ENCODE assay signal across 1 cellular context in the genomic region with DNA sequence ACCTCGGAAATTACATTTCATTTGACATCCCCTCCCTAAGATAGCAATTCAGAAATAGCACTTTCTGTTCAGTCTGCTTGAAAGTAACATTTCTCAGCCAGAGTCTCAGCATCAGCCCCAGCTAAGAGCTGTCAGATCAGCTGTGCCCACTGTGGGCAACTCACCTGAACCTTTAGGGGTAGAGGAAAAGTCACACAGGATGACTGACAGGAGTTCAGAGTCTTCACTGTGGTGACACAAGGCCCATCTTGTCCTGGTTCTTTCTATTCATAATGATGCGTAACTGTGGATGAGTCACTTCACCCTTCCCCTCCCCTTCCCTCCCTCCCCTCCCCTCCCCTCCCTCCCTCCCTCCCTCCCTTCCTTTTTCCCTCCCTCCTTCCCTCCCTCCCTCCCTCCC.
TF ChIP-seq lines count a peak whose summit lies in the region.

No MANE protein-coding gene starts in this region.

TF ChIP-seq in GM12878, 131 proteins besides CTCF, POLR2A, EP300 and RAD21 (continued from another document):
- TF ChIP-seq SPI1 (IDR thresholded peaks at IDR 0.05; ENCODE audit: borderline replicate concordance, insufficient read depth, low read depth, low read length) (no peak), IKZF1 (conservative IDR thresholded peaks at IDR 0.05) (0 out of 2 replicates have a peak, but pooled peaks have one; percentile 7), POLR2AphosphoS2 (IDR thresholded peaks at IDR 0.05; ENCODE audit: low read depth, low read length) (no peak), SREBF2 (IDR thresholded peaks at IDR 0.05; ENCODE audit: low read length) (no peak), RUNX3 (IDR thresholded peaks at IDR 0.05; ENCODE audit: low read length) (no peak), HDAC6 (IDR thresholded peaks at IDR 0.05; ENCODE audit: unreplicated experiment) (no peak), FOXM1 (IDR thresholded peaks at IDR 0.05; ENCODE audit: low read depth, low read length) (no peak), CHD4 (IDR thresholded peaks at IDR 0.05) (no peak), BHLHE40 (IDR thresholded peaks at IDR 0.05; ENCODE audit: borderline replicate concordance in 1 of 2, low read depth in 2 of 2, low read length in 1 of 2) (no peak), SMARCA5 (IDR thresholded peaks at IDR 0.05) (no peak), CREM (IDR thresholded peaks at IDR 0.05; ENCODE audit: low read depth) (no peak), EZH2 (IDR thresholded peaks at IDR 0.05; ENCODE audit: borderline replicate concordance, control insufficient read depth, low read depth, low read length) (no peak), CBX3 (IDR thresholded peaks at IDR 0.05; ENCODE audit: borderline replicate concordance, low read depth) (no peak), DPF2 (IDR thresholded peaks at IDR 0.05) (no peak), ATF7 (IDR thresholded peaks at IDR 0.05; ENCODE audit: low read depth) (no peak), KLF5 (IDR thresholded peaks at IDR 0.05; ENCODE audit: partially characterized antibody) (no peak), CREB1 (IDR thresholded peaks at IDR 0.05; ENCODE audit: low read depth) (no peak), ZSCAN29 (IDR thresholded peaks at IDR 0.05) (no peak), TCF7 (IDR thresholded peaks at IDR 0.05; ENCODE audit: borderline replicate concordance) (no peak), RFX5 (IDR thresholded peaks at IDR 0.05; ENCODE audit: low read depth, low read length) (no peak), ZNF622 (IDR thresholded peaks at IDR 0.05) (no peak), CHD2 (IDR thresholded peaks at IDR 0.05; ENCODE audit: borderline replicate concordance, low read depth, low read length) (no peak), POU2F2 (IDR thresholded peaks at IDR 0.05; ENCODE audit: borderline replicate concordance, low read depth, low read length) (no peak)
- TF ChIP-seq, protein P1, sequence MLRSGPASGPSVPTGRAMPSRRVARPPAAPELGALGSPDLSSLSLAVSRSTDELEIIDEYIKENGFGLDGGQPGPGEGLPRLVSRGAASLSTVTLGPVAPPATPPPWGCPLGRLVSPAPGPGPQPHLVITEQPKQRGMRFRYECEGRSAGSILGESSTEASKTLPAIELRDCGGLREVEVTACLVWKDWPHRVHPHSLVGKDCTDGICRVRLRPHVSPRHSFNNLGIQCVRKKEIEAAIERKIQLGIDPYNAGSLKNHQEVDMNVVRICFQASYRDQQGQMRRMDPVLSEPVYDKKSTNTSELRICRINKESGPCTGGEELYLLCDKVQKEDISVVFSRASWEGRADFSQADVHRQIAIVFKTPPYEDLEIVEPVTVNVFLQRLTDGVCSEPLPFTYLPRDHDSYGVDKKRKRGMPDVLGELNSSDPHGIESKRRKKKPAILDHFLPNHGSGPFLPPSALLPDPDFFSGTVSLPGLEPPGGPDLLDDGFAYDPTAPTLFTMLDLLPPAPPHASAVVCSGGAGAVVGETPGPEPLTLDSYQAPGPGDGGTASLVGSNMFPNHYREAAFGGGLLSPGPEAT (IDR thresholded peaks at IDR 0.05; ENCODE audit: low read depth) = peak; percentile 6; the same call in 1 of the 2 replicates
- TF ChIP-seq, protein P2, sequence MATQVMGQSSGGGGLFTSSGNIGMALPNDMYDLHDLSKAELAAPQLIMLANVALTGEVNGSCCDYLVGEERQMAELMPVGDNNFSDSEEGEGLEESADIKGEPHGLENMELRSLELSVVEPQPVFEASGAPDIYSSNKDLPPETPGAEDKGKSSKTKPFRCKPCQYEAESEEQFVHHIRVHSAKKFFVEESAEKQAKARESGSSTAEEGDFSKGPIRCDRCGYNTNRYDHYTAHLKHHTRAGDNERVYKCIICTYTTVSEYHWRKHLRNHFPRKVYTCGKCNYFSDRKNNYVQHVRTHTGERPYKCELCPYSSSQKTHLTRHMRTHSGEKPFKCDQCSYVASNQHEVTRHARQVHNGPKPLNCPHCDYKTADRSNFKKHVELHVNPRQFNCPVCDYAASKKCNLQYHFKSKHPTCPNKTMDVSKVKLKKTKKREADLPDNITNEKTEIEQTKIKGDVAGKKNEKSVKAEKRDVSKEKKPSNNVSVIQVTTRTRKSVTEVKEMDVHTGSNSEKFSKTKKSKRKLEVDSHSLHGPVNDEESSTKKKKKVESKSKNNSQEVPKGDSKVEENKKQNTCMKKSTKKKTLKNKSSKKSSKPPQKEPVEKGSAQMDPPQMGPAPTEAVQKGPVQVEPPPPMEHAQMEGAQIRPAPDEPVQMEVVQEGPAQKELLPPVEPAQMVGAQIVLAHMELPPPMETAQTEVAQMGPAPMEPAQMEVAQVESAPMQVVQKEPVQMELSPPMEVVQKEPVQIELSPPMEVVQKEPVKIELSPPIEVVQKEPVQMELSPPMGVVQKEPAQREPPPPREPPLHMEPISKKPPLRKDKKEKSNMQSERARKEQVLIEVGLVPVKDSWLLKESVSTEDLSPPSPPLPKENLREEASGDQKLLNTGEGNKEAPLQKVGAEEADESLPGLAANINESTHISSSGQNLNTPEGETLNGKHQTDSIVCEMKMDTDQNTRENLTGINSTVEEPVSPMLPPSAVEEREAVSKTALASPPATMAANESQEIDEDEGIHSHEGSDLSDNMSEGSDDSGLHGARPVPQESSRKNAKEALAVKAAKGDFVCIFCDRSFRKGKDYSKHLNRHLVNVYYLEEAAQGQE (IDR thresholded peaks at IDR 0.05; ENCODE audit: low read depth, low read length) = no peak
- TF ChIP-seq, protein P3, sequence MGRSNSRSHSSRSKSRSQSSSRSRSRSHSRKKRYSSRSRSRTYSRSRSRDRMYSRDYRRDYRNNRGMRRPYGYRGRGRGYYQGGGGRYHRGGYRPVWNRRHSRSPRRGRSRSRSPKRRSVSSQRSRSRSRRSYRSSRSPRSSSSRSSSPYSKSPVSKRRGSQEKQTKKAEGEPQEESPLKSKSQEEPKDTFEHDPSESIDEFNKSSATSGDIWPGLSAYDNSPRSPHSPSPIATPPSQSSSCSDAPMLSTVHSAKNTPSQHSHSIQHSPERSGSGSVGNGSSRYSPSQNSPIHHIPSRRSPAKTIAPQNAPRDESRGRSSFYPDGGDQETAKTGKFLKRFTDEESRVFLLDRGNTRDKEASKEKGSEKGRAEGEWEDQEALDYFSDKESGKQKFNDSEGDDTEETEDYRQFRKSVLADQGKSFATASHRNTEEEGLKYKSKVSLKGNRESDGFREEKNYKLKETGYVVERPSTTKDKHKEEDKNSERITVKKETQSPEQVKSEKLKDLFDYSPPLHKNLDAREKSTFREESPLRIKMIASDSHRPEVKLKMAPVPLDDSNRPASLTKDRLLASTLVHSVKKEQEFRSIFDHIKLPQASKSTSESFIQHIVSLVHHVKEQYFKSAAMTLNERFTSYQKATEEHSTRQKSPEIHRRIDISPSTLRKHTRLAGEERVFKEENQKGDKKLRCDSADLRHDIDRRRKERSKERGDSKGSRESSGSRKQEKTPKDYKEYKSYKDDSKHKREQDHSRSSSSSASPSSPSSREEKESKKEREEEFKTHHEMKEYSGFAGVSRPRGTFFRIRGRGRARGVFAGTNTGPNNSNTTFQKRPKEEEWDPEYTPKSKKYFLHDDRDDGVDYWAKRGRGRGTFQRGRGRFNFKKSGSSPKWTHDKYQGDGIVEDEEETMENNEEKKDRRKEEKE (IDR thresholded peaks at IDR 0.05) = no peak
- TF ChIP-seq, protein P4, sequence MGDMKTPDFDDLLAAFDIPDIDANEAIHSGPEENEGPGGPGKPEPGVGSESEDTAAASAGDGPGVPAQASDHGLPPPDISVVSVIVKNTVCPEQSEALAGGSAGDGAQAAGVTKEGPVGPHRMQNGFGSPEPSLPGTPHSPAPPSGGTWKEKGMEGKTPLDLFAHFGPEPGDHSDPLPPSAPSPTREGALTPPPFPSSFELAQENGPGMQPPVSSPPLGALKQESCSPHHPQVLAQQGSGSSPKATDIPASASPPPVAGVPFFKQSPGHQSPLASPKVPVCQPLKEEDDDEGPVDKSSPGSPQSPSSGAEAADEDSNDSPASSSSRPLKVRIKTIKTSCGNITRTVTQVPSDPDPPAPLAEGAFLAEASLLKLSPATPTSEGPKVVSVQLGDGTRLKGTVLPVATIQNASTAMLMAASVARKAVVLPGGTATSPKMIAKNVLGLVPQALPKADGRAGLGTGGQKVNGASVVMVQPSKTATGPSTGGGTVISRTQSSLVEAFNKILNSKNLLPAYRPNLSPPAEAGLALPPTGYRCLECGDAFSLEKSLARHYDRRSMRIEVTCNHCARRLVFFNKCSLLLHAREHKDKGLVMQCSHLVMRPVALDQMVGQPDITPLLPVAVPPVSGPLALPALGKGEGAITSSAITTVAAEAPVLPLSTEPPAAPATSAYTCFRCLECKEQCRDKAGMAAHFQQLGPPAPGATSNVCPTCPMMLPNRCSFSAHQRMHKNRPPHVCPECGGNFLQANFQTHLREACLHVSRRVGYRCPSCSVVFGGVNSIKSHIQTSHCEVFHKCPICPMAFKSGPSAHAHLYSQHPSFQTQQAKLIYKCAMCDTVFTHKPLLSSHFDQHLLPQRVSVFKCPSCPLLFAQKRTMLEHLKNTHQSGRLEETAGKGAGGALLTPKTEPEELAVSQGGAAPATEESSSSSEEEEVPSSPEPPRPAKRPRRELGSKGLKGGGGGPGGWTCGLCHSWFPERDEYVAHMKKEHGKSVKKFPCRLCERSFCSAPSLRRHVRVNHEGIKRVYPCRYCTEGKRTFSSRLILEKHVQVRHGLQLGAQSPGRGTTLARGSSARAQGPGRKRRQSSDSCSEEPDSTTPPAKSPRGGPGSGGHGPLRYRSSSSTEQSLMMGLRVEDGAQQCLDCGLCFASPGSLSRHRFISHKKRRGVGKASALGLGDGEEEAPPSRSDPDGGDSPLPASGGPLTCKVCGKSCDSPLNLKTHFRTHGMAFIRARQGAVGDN (IDR thresholded peaks at IDR 0.05) = peak; percentile 38; the same call in 1 of the 2 replicates
- TF ChIP-seq, protein P5, sequence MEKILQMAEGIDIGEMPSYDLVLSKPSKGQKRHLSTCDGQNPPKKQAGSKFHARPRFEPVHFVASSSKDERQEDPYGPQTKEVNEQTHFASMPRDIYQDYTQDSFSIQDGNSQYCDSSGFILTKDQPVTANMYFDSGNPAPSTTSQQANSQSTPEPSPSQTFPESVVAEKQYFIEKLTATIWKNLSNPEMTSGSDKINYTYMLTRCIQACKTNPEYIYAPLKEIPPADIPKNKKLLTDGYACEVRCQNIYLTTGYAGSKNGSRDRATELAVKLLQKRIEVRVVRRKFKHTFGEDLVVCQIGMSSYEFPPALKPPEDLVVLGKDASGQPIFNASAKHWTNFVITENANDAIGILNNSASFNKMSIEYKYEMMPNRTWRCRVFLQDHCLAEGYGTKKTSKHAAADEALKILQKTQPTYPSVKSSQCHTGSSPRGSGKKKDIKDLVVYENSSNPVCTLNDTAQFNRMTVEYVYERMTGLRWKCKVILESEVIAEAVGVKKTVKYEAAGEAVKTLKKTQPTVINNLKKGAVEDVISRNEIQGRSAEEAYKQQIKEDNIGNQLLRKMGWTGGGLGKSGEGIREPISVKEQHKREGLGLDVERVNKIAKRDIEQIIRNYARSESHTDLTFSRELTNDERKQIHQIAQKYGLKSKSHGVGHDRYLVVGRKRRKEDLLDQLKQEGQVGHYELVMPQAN (conservative IDR thresholded peaks at IDR 0.05) = no peak
- TF ChIP-seq, protein P6, sequence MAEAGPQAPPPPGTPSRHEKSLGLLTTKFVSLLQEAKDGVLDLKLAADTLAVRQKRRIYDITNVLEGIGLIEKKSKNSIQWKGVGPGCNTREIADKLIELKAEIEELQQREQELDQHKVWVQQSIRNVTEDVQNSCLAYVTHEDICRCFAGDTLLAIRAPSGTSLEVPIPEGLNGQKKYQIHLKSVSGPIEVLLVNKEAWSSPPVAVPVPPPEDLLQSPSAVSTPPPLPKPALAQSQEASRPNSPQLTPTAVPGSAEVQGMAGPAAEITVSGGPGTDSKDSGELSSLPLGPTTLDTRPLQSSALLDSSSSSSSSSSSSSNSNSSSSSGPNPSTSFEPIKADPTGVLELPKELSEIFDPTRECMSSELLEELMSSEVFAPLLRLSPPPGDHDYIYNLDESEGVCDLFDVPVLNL (IDR thresholded peaks at IDR 0.05; ENCODE audit: low read depth, low read length) = no peak
- TF ChIP-seq, protein P7, sequence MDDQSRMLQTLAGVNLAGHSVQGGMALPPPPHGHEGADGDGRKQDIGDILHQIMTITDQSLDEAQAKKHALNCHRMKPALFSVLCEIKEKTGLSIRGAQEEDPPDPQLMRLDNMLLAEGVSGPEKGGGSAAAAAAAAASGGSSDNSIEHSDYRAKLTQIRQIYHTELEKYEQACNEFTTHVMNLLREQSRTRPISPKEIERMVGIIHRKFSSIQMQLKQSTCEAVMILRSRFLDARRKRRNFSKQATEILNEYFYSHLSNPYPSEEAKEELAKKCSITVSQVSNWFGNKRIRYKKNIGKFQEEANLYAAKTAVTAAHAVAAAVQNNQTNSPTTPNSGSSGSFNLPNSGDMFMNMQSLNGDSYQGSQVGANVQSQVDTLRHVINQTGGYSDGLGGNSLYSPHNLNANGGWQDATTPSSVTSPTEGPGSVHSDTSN (IDR thresholded peaks at IDR 0.05; ENCODE audit: insufficient replicate concordance, low read depth, low read length) = peak; percentile 67
- TF ChIP-seq, protein P8, sequence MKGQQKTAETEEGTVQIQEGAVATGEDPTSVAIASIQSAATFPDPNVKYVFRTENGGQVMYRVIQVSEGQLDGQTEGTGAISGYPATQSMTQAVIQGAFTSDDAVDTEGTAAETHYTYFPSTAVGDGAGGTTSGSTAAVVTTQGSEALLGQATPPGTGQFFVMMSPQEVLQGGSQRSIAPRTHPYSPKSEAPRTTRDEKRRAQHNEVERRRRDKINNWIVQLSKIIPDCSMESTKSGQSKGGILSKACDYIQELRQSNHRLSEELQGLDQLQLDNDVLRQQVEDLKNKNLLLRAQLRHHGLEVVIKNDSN (IDR thresholded peaks at IDR 0.05; ENCODE audit: borderline replicate concordance, extremely low read length, insufficient read depth, low read depth, low read length) = no peak
TF ChIP-seq in GM12878: peak in this region for 5.
